In the genomic region with DNA sequence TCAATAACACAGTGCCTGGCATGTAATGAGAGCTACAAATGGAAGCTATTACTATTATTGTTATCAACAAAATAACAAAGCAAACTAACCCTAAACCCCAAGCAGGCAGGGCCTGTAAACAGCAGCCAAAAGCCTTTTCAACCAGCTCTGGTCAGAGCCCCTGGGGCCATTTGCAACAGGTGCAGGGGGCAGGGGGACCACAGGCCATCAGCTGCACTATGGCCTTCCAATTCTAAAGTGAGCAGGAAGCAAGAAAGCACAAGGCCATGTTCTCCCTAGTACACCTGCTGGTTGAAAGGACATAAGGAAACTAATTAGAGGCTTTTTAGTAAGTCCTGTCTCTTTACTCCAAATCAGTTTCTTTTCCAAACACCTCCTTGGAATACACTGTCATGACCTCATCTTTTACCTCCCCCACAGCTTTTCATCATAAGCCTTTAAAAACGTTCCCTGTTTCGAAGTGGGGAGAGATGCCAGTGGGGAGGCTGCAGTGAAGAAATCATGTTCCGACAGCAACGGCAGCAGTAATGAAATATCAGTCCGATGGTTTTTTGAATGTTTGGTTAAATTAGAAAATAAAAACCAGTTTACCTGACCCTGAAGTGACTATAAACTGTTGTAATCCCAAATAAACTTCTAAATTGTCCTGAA, we compare ENCODE assay signal across 20 cellular contexts.
"Had no signal": no experiment of that assay in that cellular context is flagged by ENCODE, and none has a peak within 500 bp of the region (broad histone marks: within the 10 kb centered on the region; RNA-seq: fewer than 3 reads in every experiment).

No MANE protein-coding gene starts in this region.

- H3K27ac Mint-ChIP-seq: activated B cell treated with CpG ODN at 0.5 μM for 24 hours; activated CD4-positive, alpha-beta T cell treated with anti-CD3 and anti-CD28 coated beads, Interleukin-2, amount 10 ng/mL, durations not matched to agents 24 days and 14 days; memory B cell; T-cell; type B pancreatic cell had no signal

- ATAC-seq: mucosa of descending colon, natural killer cell, SK-N-SH treated with all-trans-retinoic acid at 6 μM for 48 hours, T-cell had no signal

- H3K4me1 ChIP-seq: adrenal gland, parathyroid adenoma had no signal

- H3K9me3 Mint-ChIP-seq: activated B cell treated with CpG ODN at 0.5 μM for 24 hours; activated CD4-positive, alpha-beta T cell treated with anti-CD3 and anti-CD28 coated beads, Interleukin-2, amount 10 ng/mL, durations not matched to agents 24 days and 14 days; memory B cell; natural killer cell; stimulated activated naive CD8-positive, alpha-beta T cell treated with anti-CD3 and anti-CD28 coated beads, Interleukin-15, Interleukin-2, amounts not matched to agents 100 ng/mL and 50 ng/mL, for 24 hours; T-cell; type B pancreatic cell had no signal

- H3K27me3 ChIP-seq: adrenal gland, cardiac muscle cell, esophagus squamous epithelium, hepatocyte had no signal

- DNase-seq: activated B cell treated with CpG ODN at 0.5 μM for 24 hours; activated CD4-positive, alpha-beta T cell treated with anti-CD3 and anti-CD28 coated beads, Interleukin-2, amount 10 ng/mL, durations not matched to agents 24 days and 14 days; activated CD8-positive, alpha-beta memory T cell treated with anti-CD3 and anti-CD28 coated beads, Interleukin-2, amount 50 U/mL, for 4 hours; activated effector memory CD4-positive, alpha-beta T cell treated with Interleukin-2 at 50 U/mL for 16 hours; activated naive CD4-positive, alpha-beta T cell treated with anti-CD3 and anti-CD28 coated beads, Interleukin-2, amount 50 U/mL, for 16 hours; activated T-cell treated with anti-CD3 and anti-CD28 coated beads, Interleukin-2, amount 50 U/mL, for 48 hours; adrenal gland; dermis blood vessel endothelial cell; effector memory CD4-positive, alpha-beta T cell; esophagus squamous epithelium; mucosa of descending colon; natural killer cell; T-cell had no signal

- H3K9me3 ChIP-seq: adrenal gland, esophagus squamous epithelium, mucosa of descending colon had no signal

- H3K27ac ChIP-seq: cardiac muscle cell, hepatocyte, parathyroid adenoma had no signal

- H3K4me3 ChIP-seq: adrenal gland, cardiac muscle cell, esophagus squamous epithelium, hepatocyte, mucosa of descending colon had no signal

- H3K4me3 Mint-ChIP-seq: activated B cell treated with CpG ODN at 0.5 μM for 24 hours; activated CD4-positive, alpha-beta T cell treated with anti-CD3 and anti-CD28 coated beads, Interleukin-2, amount 10 ng/mL, durations not matched to agents 24 days and 14 days; memory B cell; natural killer cell; stimulated activated naive CD8-positive, alpha-beta T cell treated with anti-CD3 and anti-CD28 coated beads, Interleukin-15, Interleukin-2, amounts not matched to agents 100 ng/mL and 50 ng/mL, for 24 hours; T-cell; type B pancreatic cell had no signal

- H3K27me3 Mint-ChIP-seq: activated B cell treated with CpG ODN at 0.5 μM for 24 hours; activated CD4-positive, alpha-beta T cell treated with anti-CD3 and anti-CD28 coated beads, Interleukin-2, amount 10 ng/mL, durations not matched to agents 24 days and 14 days; memory B cell; stimulated activated naive CD8-positive, alpha-beta T cell treated with anti-CD3 and anti-CD28 coated beads, Interleukin-15, Interleukin-2, amounts not matched to agents 100 ng/mL and 50 ng/mL, for 24 hours; T-cell; type B pancreatic cell had no signal

- H3K9ac ChIP-seq: parathyroid adenoma had no signal
